26 cellular contexts compared by ENCODE assay signal in the genomic region with DNA sequence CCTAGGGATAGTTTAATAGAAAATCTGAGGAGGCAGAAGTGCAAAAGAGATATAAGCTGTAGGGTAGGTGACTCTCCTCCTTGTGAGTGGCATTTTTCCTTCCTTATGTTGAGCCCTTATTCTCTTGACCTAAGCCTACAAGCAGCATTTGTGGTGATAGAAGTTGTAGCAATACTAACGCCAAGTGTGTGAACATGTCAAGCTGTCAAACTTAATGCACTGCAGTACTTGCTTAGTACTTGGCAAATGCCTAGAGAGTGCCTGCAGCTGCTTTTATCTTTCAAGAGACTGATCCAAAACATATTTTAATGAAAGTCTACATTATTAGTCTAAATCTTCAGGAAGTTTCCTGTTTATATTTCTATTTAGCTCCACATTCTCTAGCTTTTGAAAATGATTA.
"Had no signal": no experiment of that assay in that cellular context is flagged by ENCODE, and none has a peak within 500 bp of the region (broad histone marks: within the 10 kb centered on the region; RNA-seq: fewer than 3 reads in every experiment).

No MANE protein-coding gene starts in this region.

- H3K27me3 ChIP-seq: adrenal gland, body of pancreas, esophagus muscularis mucosa, gastroesophageal sphincter had no signal

- H3K36me3 ChIP-seq: adrenal gland, esophagus muscularis mucosa, gastroesophageal sphincter had no signal

- DNase-seq: activated CD4-positive, alpha-beta memory T cell treated with anti-CD3 and anti-CD28 coated beads for 36 hours; activated CD4-positive, alpha-beta T cell treated with anti-CD3 and anti-CD28 coated beads for 36 hours; activated CD4-positive, alpha-beta T cell treated with anti-CD3 and anti-CD28 coated beads, Interleukin-2, amount 10 ng/mL, durations not matched to agents 24 days and 14 days; activated CD4-positive, CD25-positive, alpha-beta regulatory T cell; activated CD4-positive, CD25-positive, alpha-beta regulatory T cell treated with anti-CD3 and anti-CD28 coated beads, Interleukin-2, amount 50 U/mL, for 72 hours; activated CD8-positive, alpha-beta memory T cell treated with anti-CD3 and anti-CD28 coated beads, Interleukin-2, amount 10 ng/mL, durations not matched to agents 7 days and 5 days; activated CD8-positive, alpha-beta memory T cell treated with anti-CD3 and anti-CD28 coated beads, Interleukin-2, amount 50 U/mL, for 4 hours; activated CD8-positive, alpha-beta T cell treated with anti-CD3 and anti-CD28 coated beads, Interleukin-2, amount 10 ng/mL, durations not matched to agents 7 days and 5 days; activated gamma-delta T cell; activated naive CD4-positive, alpha-beta T cell; activated naive CD4-positive, alpha-beta T cell treated with anti-CD3 and anti-CD28 coated beads, Interleukin-2, amount 50 U/mL, for 16 hours; activated T-cell treated with anti-CD3 and anti-CD28 coated beads, Interleukin-2, amount 50 U/mL, for 1 hour; activated T-cell treated with anti-CD3 and anti-CD28 coated beads, Interleukin-2, amount 50 U/mL, for 48 hours; adrenal gland; amygdala; aorta; body of pancreas; cortex of kidney; dermis blood vessel endothelial cell; effector CD4-positive, alpha-beta T cell; effector memory CD8-positive, alpha-beta T cell; erythroblast; foreskin fibroblast; T-helper 2 cell had no signal

- H3K9me3 ChIP-seq: adrenal gland, body of pancreas, gastroesophageal sphincter had no signal

- ATAC-seq: activated CD4-positive, alpha-beta T cell treated with anti-CD3 and anti-CD28 coated beads for 36 hours; activated CD8-positive, alpha-beta memory T cell treated with anti-CD3 and anti-CD28 coated beads, Interleukin-2, amount 10 ng/mL, durations not matched to agents 7 days and 5 days; activated CD8-positive, alpha-beta T cell treated with anti-CD3 and anti-CD28 coated beads, Interleukin-2, amount 10 ng/mL, durations not matched to agents 7 days and 5 days; body of pancreas; effector memory CD8-positive, alpha-beta T cell; gastroesophageal sphincter had no signal

- H3K27ac ChIP-seq: adrenal gland, body of pancreas, esophagus muscularis mucosa, gastroesophageal sphincter had no signal

- H3K4me1 ChIP-seq: adrenal gland, body of pancreas, esophagus muscularis mucosa, gastroesophageal sphincter had no signal

- H3K4me3 ChIP-seq: adrenal gland, body of pancreas, esophagus muscularis mucosa, gastroesophageal sphincter had no signal
